ENCODE assay signal across 33 cellular contexts in genomic region chr15:89502867-89503595, GRCh38. TPM values are rescaled to one million over a fixed set of nuclear protein-coding genes. Genes with fewer than 3 reads are reported as not detected.
DNase-seq lines count a peak whose midpoint lies in the region; ATAC-seq and TF ChIP-seq lines count a peak whose summit lies in the region.
"Had no signal": no experiment of that assay in that cellular context is flagged by ENCODE, and none has a peak within 500 bp of the region (broad histone marks: within the 10 kb centered on the region; RNA-seq: fewer than 3 reads in every experiment).

No MANE protein-coding gene starts in this region.

- no peak overlapping the region for H2BK12ac ChIP-seq in neuronal stem cell (ENCODE audit: low read length)

- H3K18ac ChIP-seq in neuronal stem cell (ENCODE audit: low read length): peak overlapping the region; percentile 2

- H3K27me3 Mint-ChIP-seq in Calu3 (ENCODE audit: unreplicated experiment): no peaks in the 10 kb centered on the region

- no peak overlapping the region for H2BK5ac ChIP-seq in neuronal stem cell (ENCODE audit: low read length)

- peak overlapping the region; percentile 75 for H3K27ac ChIP-seq in RWPE1
- H3K27ac ChIP-seq in esophagus (ENCODE audit: low read depth in 2 of 2, low read length in 1 of 2): peak overlapping the region; percentile 94 to 97
- no peak overlapping the region for H3K27ac ChIP-seq in neuronal stem cell (replicated peaks; ENCODE audit: low read length)
- H3K27ac ChIP-seq: heart left ventricle, ovary, Peyer's patch, testis had no signal

- H3K4me1 ChIP-seq in esophagus (ENCODE audit: control insufficient read depth in 2 of 2, insufficient read depth in 2 of 2, low read length in 1 of 2) (peaks cover 2 to 18% of the 10 kb centered on the region in 2 donors), neuronal stem cell (ENCODE audit: control insufficient read depth in 2 of 2, insufficient read depth in 1 of 2, low read depth in 1 of 2, low read length in 2 of 2) (no peaks in the 10 kb centered on the region)
- H3K4me1 ChIP-seq: BE2C, HAP-1, heart left ventricle, Peyer's patch, testis had no signal

- H4K8ac ChIP-seq in neuronal stem cell (ENCODE audit: low read depth, low read length): no peak overlapping the region

- H3K4ac ChIP-seq in neuronal stem cell (ENCODE audit: low read length): no peak overlapping the region

- peak overlapping the region; percentile 32 for H2AK5ac ChIP-seq in neuronal stem cell (ENCODE audit: low read depth, low read length)

- peak overlapping the region; percentile 32 for H3K9ac ChIP-seq in neuronal stem cell (ENCODE audit: low read depth, low read length, poor library complexity)

- H3K27me3 ChIP-seq in esophagus (ENCODE audit: control insufficient read depth in 1 of 2, insufficient read depth in 2 of 2, low read length in 2 of 2): no peaks in the 10 kb centered on the region
- peaks cover 0 to 22% (median 2%) of the 10 kb centered on the region in 3 experiments for H3K27me3 ChIP-seq in neuronal stem cell (ENCODE audit: control insufficient read depth in 3 of 3, insufficient read depth in 3 of 3, low read depth in 1 of 3, low read length in 3 of 3)
- H3K27me3 ChIP-seq: BE2C, ovary, Peyer's patch, testis had no signal

- H3K23ac ChIP-seq in neuronal stem cell (ENCODE audit: low read depth, low read length, poor library complexity): no peak overlapping the region

- H3K9me3 ChIP-seq in esophagus (ENCODE audit: control insufficient read depth in 2 of 2, insufficient read depth in 1 of 2, low read depth in 1 of 2, low read length in 1 of 2) (no peaks in the 10 kb centered on the region), neuronal stem cell (replicated peaks in 1 of 2; ENCODE audit: control insufficient read depth in 2 of 2, insufficient read depth in 1 of 2, low read depth in 1 of 2, low read length in 2 of 2) (no peaks in the 10 kb centered on the region)
- H3K9me3 ChIP-seq: BE2C, HAP-1, heart left ventricle, ovary, Peyer's patch, testis had no signal

- H3K9me3 Mint-ChIP-seq in Calu3 (ENCODE audit: low read depth, unreplicated experiment): no peaks in the 10 kb centered on the region
- H3K9me3 Mint-ChIP-seq: activated naive CD4-positive, alpha-beta T cell treated with anti-CD3 and anti-CD28 coated beads, Interleukin-2, amount 50 U/mL, for 24 hours; activated T-helper 2 cell treated with anti-CD3 and anti-CD28 coated beads, Interferon-gamma antibody, Interleukin-2, Interleukin-4, amounts not matched to agents 10 μg/mL and 5 μg/mL and 100 μg/mL, durations not matched to agents 14 hours and 24 hours and 36 hours; IgD-negative memory B cell; nephron had no signal

- no peak overlapping the region for H3K14ac ChIP-seq in neuronal stem cell (ENCODE audit: low read length)

- 48 to 63% methylated on average over 7 of the region's 7 CpGs for WGBS in esophagus, 2 donors
- no CpG with 5 or more reads among the region's 7 CpGs for WGBS in neuronal stem cell (ENCODE audit: extremely low coverage in 2 of 2, insufficient read length in 2 of 2, insufficient replicate concordance in 1 of 2), 2 donors

- CTCF ChIA-PET in Calu3 (lab: Charles Lee): interaction anchor here (0.6 to 1.1 kb wide), 3 partner anchors 26 to 144 kb away, joined by 3 read pairs; no protein-coding TSS in a partner anchor
- CTCF ChIA-PET in RWPE1 (lab: Yijun Ruan, JAX): interaction anchor here (0.6 to 1.2 kb wide), 2 partner anchors 10 to 61 kb away, joined by 4 read pairs; no protein-coding TSS in a partner anchor

- H2BK120ac ChIP-seq in neuronal stem cell (ENCODE audit: low read depth, low read length): no peak overlapping the region

- H3K4me2 ChIP-seq in neuronal stem cell (ENCODE audit: insufficient read depth, low read length, poor library complexity, severe bottlenecking): no peak overlapping the region
- H3K4me2 ChIP-seq: smooth muscle cell had no signal

- peak overlapping the region; percentile 69 for H4K91ac ChIP-seq in neuronal stem cell (ENCODE audit: low read depth, low read length, poor library complexity)

- no peak overlapping the region for H2AFZ ChIP-seq in neuronal stem cell (ENCODE audit: low read length)

- TF ChIP-seq CTCF in Calu3 (IDR thresholded peaks at IDR 0.05; ENCODE audit: unreplicated experiment) (no peak), RWPE1 (conservative IDR thresholded peaks at IDR 0.05; ENCODE audit: low read depth) (no peak)

- peak; percentile 67 for DNase-seq in Calu3
- peak; percentile 28 for DNase-seq in RWPE1 (ENCODE audit: low spot score)
- no peak for DNase-seq in neuronal stem cell (ENCODE audit: low spot score)
- no peak for DNase-seq in occipital lobe (lab: John Stamatoyannopoulos, UW)
- no peak for DNase-seq in NCI-H2029 treated with DMSO at 0.1 percent for 48 hours (lab: John Stamatoyannopoulos, UW)
- DNase-seq in DMS53 (lab: John Stamatoyannopoulos, UW): no peak
- DNase-seq: activated CD8-positive, alpha-beta T cell treated with anti-CD3 and anti-CD28 coated beads, Interleukin-2, amount 10 ng/mL, durations not matched to agents 7 days and 5 days; amygdala; BE2C; DMS153; effector memory CD4-positive, alpha-beta T cell; erythroblast; foreskin fibroblast; heart left ventricle; kidney glomerular epithelial cell; NCI-H1694; NCI-H446; NCI-H748 treated with DMSO at 0.1 percent for 48 hours; ovary; retina; SIG-M5; stimulated activated naive CD4-positive, alpha-beta T cell treated with Interleukin-2 at 50 U/mL for 16 hours; testis had no signal

- ATAC-seq in HG02610 (IDR thresholded peaks at IDR 0.05; ENCODE audit: unreplicated experiment): no peak
- ATAC-seq: activated CD8-positive, alpha-beta T cell treated with anti-CD3 and anti-CD28 coated beads, Interleukin-2, amount 10 ng/mL, durations not matched to agents 7 days and 5 days; heart left ventricle had no signal

- POLR2A ChIA-PET in RWPE1 (lab: Yijun Ruan, JAX; ENCODE audit: low non-redundant PET): no interaction called here

- H3K79me1 ChIP-seq in neuronal stem cell (ENCODE audit: low read depth, low read length): no peaks in the 10 kb centered on the region

- no peak overlapping the region for H3K27ac Mint-ChIP-seq in Calu3 (ENCODE audit: unreplicated experiment)
- H3K27ac Mint-ChIP-seq: activated CD8-positive, alpha-beta T cell treated with anti-CD3 and anti-CD28 coated beads, Interleukin-2, amount 10 ng/mL, durations not matched to agents 7 days and 5 days; activated naive CD4-positive, alpha-beta T cell treated with anti-CD3 and anti-CD28 coated beads, Interleukin-2, amount 50 U/mL, for 24 hours; activated T-helper 2 cell treated with anti-CD3 and anti-CD28 coated beads, Interferon-gamma antibody, Interleukin-2, Interleukin-4, amounts not matched to agents 10 μg/mL and 5 μg/mL and 100 μg/mL, durations not matched to agents 14 hours and 24 hours and 36 hours; IgD-negative memory B cell; nephron had no signal

- intact Hi-C loops in Calu3 (cut with micrococcal nuclease; ENCODE audit: unreplicated experiment): no loop called here

- H3K36me3 Mint-ChIP-seq in Calu3 (ENCODE audit: insufficient read depth, unreplicated experiment): peaks cover 12% of the 10 kb centered on the region
- H3K36me3 Mint-ChIP-seq: IgD-negative memory B cell had no signal

- no peak overlapping the region for H2BK15ac ChIP-seq in neuronal stem cell (ENCODE audit: low read length)

- no peak overlapping the region for H3K4me3 ChIP-seq in esophagus (ENCODE audit: low read depth in 1 of 2, low read length in 2 of 2)
- H3K4me3 ChIP-seq in neuronal stem cell (ENCODE audit: low read length in 2 of 2): peak overlapping the region in 1 of 2 donors; percentile 8
- H3K4me3 ChIP-seq: HAP-1, heart left ventricle, ovary, Peyer's patch, smooth muscle cell, testis had no signal

- H3K4me1 Mint-ChIP-seq in Calu3 (ENCODE audit: low read depth, unreplicated experiment): peaks cover 48% of the 10 kb centered on the region
- H3K4me1 Mint-ChIP-seq: activated naive CD4-positive, alpha-beta T cell treated with anti-CD3 and anti-CD28 coated beads, Interleukin-2, amount 50 U/mL, for 24 hours; nephron had no signal

- BruUV-seq in Calu3 (replicated peaks; lab: Mats Ljungman, UMichigan): no TSS peak

- no peak overlapping the region for H3K4me3 Mint-ChIP-seq in Calu3 (ENCODE audit: low read depth, unreplicated experiment)
- H3K4me3 Mint-ChIP-seq: activated CD8-positive, alpha-beta T cell treated with anti-CD3 and anti-CD28 coated beads, Interleukin-2, amount 10 ng/mL, durations not matched to agents 7 days and 5 days; activated naive CD4-positive, alpha-beta T cell treated with anti-CD3 and anti-CD28 coated beads, Interleukin-2, amount 50 U/mL, for 24 hours; IgD-negative memory B cell; nephron had no signal

- no peaks in the 10 kb centered on the region for H3K36me3 ChIP-seq in esophagus (ENCODE audit: control insufficient read depth in 2 of 2, insufficient read depth in 2 of 2, low read length in 1 of 2)
- H3K36me3 ChIP-seq in neuronal stem cell (replicated peaks in 1 of 2; ENCODE audit: control insufficient read depth in 2 of 2, insufficient read depth in 2 of 2, low read length in 2 of 2): no peaks in the 10 kb centered on the region
- H3K36me3 ChIP-seq: BE2C, HAP-1, heart left ventricle, ovary, Peyer's patch had no signal

RNA-seq across cellular contexts. Expression of gene RHCG, which starts 6.6 kb away (rescaled TPM):
- total RNA-seq in Calu3 (2022) (0.59 and 1.1 TPM in 2 replicates), occipital lobe (2.7 TPM)
- 1,000 to 10,000 TPM; 3,283 to 3,991 TPM for polyA plus RNA-seq in esophagus
- not detected for polyA plus RNA-seq in neuronal stem cell (2013, experiment 1 of 2)
- not detected for polyA plus RNA-seq in neuronal stem cell (2013, experiment 2 of 2)
- total RNA-seq: activated CD8-positive, alpha-beta T cell treated with anti-CD3 and anti-CD28 coated beads, Interleukin-2, amount 10 ng/mL, durations not matched to agents 7 days and 5 days; activated T-helper 2 cell treated with anti-CD3 and anti-CD28 coated beads, Interferon-gamma antibody, Interleukin-2, Interleukin-4, amounts not matched to agents 10 μg/mL and 5 μg/mL and 100 μg/mL, durations not matched to agents 14 hours and 24 hours and 36 hours; lung microvascular endothelial cell; Peyer's patch had no signal
- polyA plus RNA-seq: IgD-negative memory B cell, ovary had no signal

Comparison
In these comparisons a context has a peak if more than half of its experiments do, and no peak if none do; other contexts are left out.
1. DNase-seq: peak in Calu3 (single experiment) and RWPE1 (single experiment); none in neuronal stem cell (single experiment), occipital lobe (single experiment), NCI-H2029 treated with DMSO at 0.1 percent for 48 hours (single experiment) and DMS53 (single experiment).